In the genomic region with DNA sequence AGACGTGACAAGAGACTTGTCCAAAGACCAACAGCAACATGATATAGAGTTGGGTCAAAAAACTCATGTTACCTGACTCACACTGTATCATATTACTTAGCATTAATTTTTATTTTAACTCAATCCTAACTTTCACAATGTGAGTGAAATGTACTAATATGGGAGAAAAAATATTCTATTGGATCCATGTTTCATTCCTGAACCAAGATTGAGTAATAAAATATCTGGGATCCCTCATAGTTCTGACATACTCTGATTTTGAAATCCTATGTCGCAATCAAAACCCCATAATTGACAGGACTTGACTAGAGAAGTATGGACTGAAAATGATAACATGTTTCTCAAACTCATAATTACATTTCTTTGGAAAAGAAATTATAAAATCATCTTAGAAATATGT, we compare ENCODE assay signal across 23 cellular contexts.
"Had no signal": no experiment of that assay in that cellular context is flagged by ENCODE, and none has a peak within 500 bp of the region (broad histone marks: within the 10 kb centered on the region; RNA-seq: fewer than 3 reads in every experiment).

No MANE protein-coding gene starts in this region.

- ATAC-seq: activated CD8-positive, alpha-beta T cell treated with anti-CD3 and anti-CD28 coated beads, Interleukin-2, amount 10 ng/mL, durations not matched to agents 7 days and 5 days; activated naive CD8-positive, alpha-beta T cell treated with anti-CD3 and anti-CD28 coated beads, Interleukin-2, amount 50 U/mL, for 24 hours; gastrocnemius medialis; heart left ventricle; left lung had no signal

- H3K4me1 ChIP-seq: esophagus muscularis mucosa, gastrocnemius medialis, heart left ventricle, left lung, tibial nerve, uterus had no signal

- H3K36me3 ChIP-seq: brain microvascular endothelial cell, esophagus muscularis mucosa, gastrocnemius medialis, heart left ventricle, left lung, tibial nerve, uterus had no signal

- H3K4me3 ChIP-seq: esophagus muscularis mucosa, gastrocnemius medialis, heart left ventricle, left lung, tibial nerve, uterus had no signal

- H3K27me3 ChIP-seq: brain microvascular endothelial cell, esophagus muscularis mucosa, gastrocnemius medialis, heart left ventricle, left lung, tibial nerve, uterus had no signal

- DNase-seq: activated CD4-positive, alpha-beta T cell treated with anti-CD3 and anti-CD28 coated beads, Interleukin-2, amount 10 ng/mL, durations not matched to agents 7 days and 5 days; activated CD8-positive, alpha-beta T cell treated with anti-CD3 and anti-CD28 coated beads, Interleukin-2, amount 10 ng/mL, durations not matched to agents 7 days and 5 days; activated naive CD4-positive, alpha-beta T cell treated with Interleukin-2 at 50 U/mL for 16 hours; activated naive CD8-positive, alpha-beta T cell treated with anti-CD3 and anti-CD28 coated beads, Interleukin-2, amount 50 U/mL, for 24 hours; activated T-cell treated with anti-CD3 and anti-CD28 coated beads, Interleukin-2, amount 50 U/mL, for 24 hours; aorta; brain microvascular endothelial cell; cerebellar nuclear complex; effector CD8-positive, alpha-beta T cell; gastrocnemius medialis; heart left ventricle; left lung; nucleus accumbens; posterior cingulate gyrus; retina; stimulated activated CD4-positive, alpha-beta T cell treated with anti-CD3 and anti-CD28 coated beads, Interleukin-2, amount 100 ng/mL, for 24 hours; stimulated activated naive CD4-positive, alpha-beta T cell treated with Interleukin-2 at 50 U/mL for 16 hours; substantia nigra; T-helper 1 cell; T-helper 9 cell; uterus had no signal

- H3K9me3 ChIP-seq: esophagus muscularis mucosa, gastrocnemius medialis, heart left ventricle, left lung, tibial nerve, uterus had no signal

- H3K27ac ChIP-seq: brain microvascular endothelial cell, esophagus muscularis mucosa, gastrocnemius medialis, heart left ventricle, left lung, tibial nerve, uterus had no signal
